In the genomic region with DNA sequence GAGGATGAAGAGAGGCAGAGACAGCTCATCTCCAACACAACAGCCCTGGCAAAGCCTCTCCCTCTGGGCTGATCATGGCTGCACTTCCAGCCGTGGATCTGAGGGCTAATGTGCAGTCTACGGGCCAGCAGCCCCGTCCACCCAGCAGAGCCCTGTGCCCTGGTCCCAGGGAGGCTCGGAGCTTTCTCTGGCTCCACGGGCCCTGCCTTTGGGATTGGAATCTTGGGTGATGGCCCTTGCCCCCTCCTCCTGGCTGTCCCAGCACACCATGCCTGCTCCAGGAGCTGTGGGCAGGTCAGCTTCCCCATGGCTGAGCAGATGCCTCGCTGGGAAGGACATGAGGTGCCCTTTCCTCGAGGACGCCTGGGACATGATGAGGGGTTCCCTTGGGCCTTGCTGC, we compare ENCODE assay signal across 16 cellular contexts.
DNase-seq lines count a peak whose midpoint lies in the region; ATAC-seq lines count a peak whose summit lies in the region.
"Had no signal": no experiment of that assay in that cellular context is flagged by ENCODE, and none has a peak within 500 bp of the region (broad histone marks: within the 10 kb centered on the region; RNA-seq: fewer than 3 reads in every experiment).

No MANE protein-coding gene starts in this region.

- H3K9ac ChIP-seq in neuronal stem cell (ENCODE audit: low read depth, low read length, poor library complexity) = no peak overlapping the region

- peak overlapping the region; percentile 2 for H3K4ac ChIP-seq in neuronal stem cell (ENCODE audit: low read length)

- H3K14ac ChIP-seq in neuronal stem cell (ENCODE audit: low read length) = no peak overlapping the region

- peaks cover 0 to 4% of the 10 kb centered on the region in 2 donors for H3K4me1 ChIP-seq in neuronal stem cell (ENCODE audit: control insufficient read depth in 2 of 2, insufficient read depth in 1 of 2, low read depth in 1 of 2, low read length in 2 of 2)
- H3K4me1 ChIP-seq: BE2C, Caco-2 had no signal

- no peaks in the 10 kb centered on the region for H3K36me3 ChIP-seq in neuronal stem cell (replicated peaks in 1 of 2; ENCODE audit: control insufficient read depth in 2 of 2, insufficient read depth in 2 of 2, low read length in 2 of 2)
- H3K36me3 ChIP-seq in H7 (replicated peaks; ENCODE audit: control insufficient read depth, insufficient read depth, low read length) = no peaks in the 10 kb centered on the region
- H3K36me3 ChIP-seq: BE2C, HAP-1 had no signal

- no peak overlapping the region for H3K27ac ChIP-seq in neuronal stem cell (replicated peaks; ENCODE audit: low read length)

- H3K18ac ChIP-seq in neuronal stem cell (ENCODE audit: low read length) = peak overlapping the region; percentile 62

- H3K4me2 ChIP-seq in neuronal stem cell (ENCODE audit: insufficient read depth, low read length, poor library complexity, severe bottlenecking) = no peak overlapping the region

- no peaks in the 10 kb centered on the region for H3K79me1 ChIP-seq in neuronal stem cell (ENCODE audit: low read depth, low read length)

- H4K91ac ChIP-seq in neuronal stem cell (ENCODE audit: low read depth, low read length, poor library complexity) = no peak overlapping the region

- peak overlapping the region; percentile 9 for H3K23ac ChIP-seq in neuronal stem cell (ENCODE audit: low read depth, low read length, poor library complexity)

- no peak overlapping the region for H2AFZ ChIP-seq in neuronal stem cell (ENCODE audit: low read length)

- H4K8ac ChIP-seq in neuronal stem cell (ENCODE audit: low read depth, low read length) = no peak overlapping the region

- peak; percentile 45 for DNase-seq in activated effector memory CD4-positive, alpha-beta T cell treated with anti-CD3 and anti-CD28 coated beads, Interleukin-2, amount 50 U/mL, for 16 hours
- DNase-seq in activated effector memory CD4-positive, alpha-beta T cell treated with Interleukin-2 at 50 U/mL for 16 hours = no peak
- DNase-seq in ecto neural progenitor cell (ENCODE audit: low spot score) = peak; percentile 9
- no peak for DNase-seq in neuronal stem cell (ENCODE audit: low spot score)
- DNase-seq in H7 = no peak
- DNase-seq: ACHN; BE2C; C1 segment of cervical spinal cord; Caco-2; CD4-positive, CD25-positive, alpha-beta regulatory T cell; CD8-positive, alpha-beta memory T cell; GOT3 had no signal

- H2BK15ac ChIP-seq in neuronal stem cell (ENCODE audit: low read length) = peak overlapping the region; percentile 40

- no peak overlapping the region for H2BK5ac ChIP-seq in neuronal stem cell (ENCODE audit: low read length)

- peaks cover 0 to 10% of the 10 kb centered on the region in 2 donors for H3K9me3 ChIP-seq in neuronal stem cell (replicated peaks in 1 of 2; ENCODE audit: control insufficient read depth in 2 of 2, insufficient read depth in 1 of 2, low read depth in 1 of 2, low read length in 2 of 2)
- H3K9me3 ChIP-seq: BE2C, Caco-2, HAP-1 had no signal

- ATAC-seq in GM18867 (IDR thresholded peaks at IDR 0.05; ENCODE audit: unreplicated experiment) (no peak), GM19395 (IDR thresholded peaks at IDR 0.05; ENCODE audit: unreplicated experiment) (no peak)
- ATAC-seq: HepG2 had no signal

- WGBS in neuronal stem cell (ENCODE audit: extremely low coverage in 2 of 2, insufficient read length in 2 of 2, insufficient replicate concordance in 1 of 2), 2 donors = no CpG with 5 or more reads among the region's 8 CpGs

- H2BK120ac ChIP-seq in neuronal stem cell (ENCODE audit: low read depth, low read length) = peak overlapping the region; percentile 77

- H3K27me3 ChIP-seq in neuronal stem cell (ENCODE audit: control insufficient read depth in 3 of 3, insufficient read depth in 3 of 3, low read depth in 1 of 3, low read length in 3 of 3) = no peaks in the 10 kb centered on the region
- H3K27me3 ChIP-seq in H7 (ENCODE audit: control insufficient read depth, insufficient read depth, low read length) = no peaks in the 10 kb centered on the region
- H3K27me3 ChIP-seq: BE2C had no signal

- no peak overlapping the region for H2BK12ac ChIP-seq in neuronal stem cell (ENCODE audit: low read length)

- H2AK5ac ChIP-seq in neuronal stem cell (ENCODE audit: low read depth, low read length) = peak overlapping the region; percentile 90

- H3K4me3 ChIP-seq in neuronal stem cell (ENCODE audit: low read length in 2 of 2) (peak overlapping the region in 1 of 2 donors; percentile 18), H7 (ENCODE audit: insufficient read depth, low read depth, low read length) (no peak overlapping the region)
- H3K4me3 ChIP-seq: HAP-1 had no signal

Comparison
In these comparisons a context has a peak if more than half of its experiments do, and no peak if none do; other contexts are left out.
1. DNase-seq: peak in activated effector memory CD4-positive, alpha-beta T cell treated with anti-CD3 and anti-CD28 coated beads, Interleukin-2, amount 50 U/mL, for 16 hours (single experiment) and ecto neural progenitor cell (single experiment); none in activated effector memory CD4-positive, alpha-beta T cell treated with Interleukin-2 at 50 U/mL for 16 hours (single experiment), neuronal stem cell (single experiment) and H7 (single experiment).